ENCODE assay signal across 8 cellular contexts in the genomic region with DNA sequence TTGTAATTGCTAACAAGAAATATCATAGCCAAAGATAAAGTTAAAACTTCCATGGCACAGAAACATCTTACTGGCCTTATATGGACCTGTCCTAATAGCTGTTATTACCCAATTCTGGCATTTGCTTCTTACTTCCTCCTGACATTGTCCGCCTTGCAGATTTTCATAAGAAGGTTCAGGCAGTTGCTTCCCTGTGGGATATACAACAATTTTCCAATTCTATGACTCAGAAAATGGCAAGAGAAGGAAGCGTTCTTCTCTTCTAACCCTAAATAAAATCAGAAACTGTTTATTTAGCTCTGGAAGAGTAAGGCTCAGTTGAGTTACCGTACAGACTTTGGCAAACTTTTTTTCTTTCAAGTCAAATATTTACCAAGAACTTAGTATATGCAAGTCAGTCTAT. TPM values are rescaled to one million over a fixed set of nuclear protein-coding genes. Genes with fewer than 3 reads are reported as not detected.
A peak's percentile ranks its signal among the peaks of the same experiment; 100 is the strongest.
DNase-seq lines count a peak whose midpoint lies in the region; ATAC-seq and TF ChIP-seq lines count a peak whose summit lies in the region.

No MANE protein-coding gene starts in this region.

- peaks cover 3 to 13% of the 10 kb centered on the region in 2 donors for H3K36me3 Mint-ChIP-seq in activated T-cell treated with anti-CD3 and anti-CD28 coated beads, Interleukin-2, amount 50 U/mL, for 72 hours (ENCODE audit: insufficient read depth in 2 of 2)
- peaks cover 8% of the 10 kb centered on the region for H3K36me3 Mint-ChIP-seq in activated naive CD8-positive, alpha-beta T cell

- H3K4me1 ChIP-seq in upper lobe of right lung, result peaks cover 28% of the 10 kb centered on the region

- H3K27ac ChIP-seq in upper lobe of right lung, result peak overlapping the region; percentile 91

- peaks cover 11% of the 10 kb centered on the region for H3K27me3 Mint-ChIP-seq in activated T-cell treated with anti-CD3 and anti-CD28 coated beads, Interleukin-2, amount 50 U/mL, for 72 hours (ENCODE audit: low read depth)
- no peaks in the 10 kb centered on the region for H3K27me3 Mint-ChIP-seq in activated naive CD8-positive, alpha-beta T cell

- peaks cover 58% of the 10 kb centered on the region for H3K4me1 Mint-ChIP-seq in activated T-cell treated with anti-CD3 and anti-CD28 coated beads, Interleukin-2, amount 50 U/mL, for 72 hours (ENCODE audit: low read depth)
- peaks cover 59% of the 10 kb centered on the region for H3K4me1 Mint-ChIP-seq in activated naive CD8-positive, alpha-beta T cell (ENCODE audit: low read depth)

- no peak for DNase-seq in activated T-cell treated with anti-CD3 and anti-CD28 coated beads, Interleukin-2, amount 50 U/mL, for 72 hours
- DNase-seq in activated T-cell treated with anti-CD3 and anti-CD28 coated beads for 4 hours, result no peak
- DNase-seq in kidney tubule cell (ENCODE audit: low spot score), result peak; percentile 57
- no peak for DNase-seq in upper lobe of right lung
- DNase-seq in activated CD4-positive, CD25-positive, alpha-beta regulatory T cell (lab: John Stamatoyannopoulos, UW), result no peak
- DNase-seq in DMS153 treated with DMSO at 0.1 percent for 48 hours (lab: John Stamatoyannopoulos, UW; ENCODE audit: unreplicated experiment), result no peak

- peak overlapping the region; percentile 89 for H3K4me3 ChIP-seq in upper lobe of right lung

- peak overlapping the region; percentile 85 to 91 for H3K4me3 Mint-ChIP-seq in activated T-cell treated with anti-CD3 and anti-CD28 coated beads, Interleukin-2, amount 50 U/mL, for 72 hours
- H3K4me3 Mint-ChIP-seq in activated naive CD8-positive, alpha-beta T cell, result peak overlapping the region; percentile 92

- ATAC-seq in activated T-cell treated with anti-CD3 and anti-CD28 coated beads, Interleukin-2, amount 50 U/mL, for 72 hours (replicated peaks in 1 of 2), result no peak
- ATAC-seq in upper lobe of right lung, result no peak
- no peak for ATAC-seq in GM19452 (IDR thresholded peaks at IDR 0.05; ENCODE audit: unreplicated experiment)

- H3K27ac Mint-ChIP-seq in activated T-cell treated with anti-CD3 and anti-CD28 coated beads, Interleukin-2, amount 50 U/mL, for 72 hours, result peak overlapping the region; percentile 87
- no peak overlapping the region for H3K27ac Mint-ChIP-seq in activated naive CD8-positive, alpha-beta T cell

- no peaks in the 10 kb centered on the region for H3K9me3 ChIP-seq in upper lobe of right lung

- intact Hi-C loops in upper lobe of right lung (cut with DNase I), result no loop called here

- no peaks in the 10 kb centered on the region for H3K27me3 ChIP-seq in upper lobe of right lung

- no peaks in the 10 kb centered on the region for H3K9me3 Mint-ChIP-seq in activated T-cell treated with anti-CD3 and anti-CD28 coated beads, Interleukin-2, amount 50 U/mL, for 72 hours
- H3K9me3 Mint-ChIP-seq in activated naive CD8-positive, alpha-beta T cell (ENCODE audit: low read depth), result no peaks in the 10 kb centered on the region

- no peaks in the 10 kb centered on the region for H3K36me3 ChIP-seq in upper lobe of right lung

- no peak for TF ChIP-seq CTCF in upper lobe of right lung (IDR thresholded peaks at IDR 0.05)

RNA-seq across cellular contexts. Expression of a gene that starts 1.7 kb away (rescaled TPM):
- 10 to 100 TPM; 62.7 to 69.1 TPM for total RNA-seq in activated T-cell treated with anti-CD3 and anti-CD28 coated beads, Interleukin-2, amount 50 U/mL, for 72 hours
- 83.0 TPM for total RNA-seq in upper lobe of right lung

RNA-seq across cellular contexts. Expression of a gene that starts 38.5 kb away (rescaled TPM):
- 1,000 to 10,000 TPM; 2,016 to 2,043 TPM for total RNA-seq in activated T-cell treated with anti-CD3 and anti-CD28 coated beads, Interleukin-2, amount 50 U/mL, for 72 hours
- total RNA-seq in upper lobe of right lung, result 942 TPM

RNA-seq across cellular contexts. Expression of a gene that starts 40.7 kb away (rescaled TPM):
- 10 to 100 TPM; 29.4 to 33.5 TPM for total RNA-seq in activated T-cell treated with anti-CD3 and anti-CD28 coated beads, Interleukin-2, amount 50 U/mL, for 72 hours
- total RNA-seq in upper lobe of right lung, result 16.6 TPM

RNA-seq across cellular contexts. Expression of a gene that starts 44.7 kb away (rescaled TPM):
- total RNA-seq in activated T-cell treated with anti-CD3 and anti-CD28 coated beads, Interleukin-2, amount 50 U/mL, for 72 hours, result 1 to 10 TPM in 1 of 2 donors, under 1 TPM in 1; 0.76 to 1.2 TPM
- 24.1 TPM for total RNA-seq in upper lobe of right lung
